ENCODE assay signal across 12 cellular contexts in genomic region chr17:82314721-82315605, GRCh38. TPM values are rescaled to one million over a fixed set of nuclear protein-coding genes. Genes with fewer than 3 reads are reported as not detected.
DNase-seq lines count a peak whose midpoint lies in the region; ATAC-seq and TF ChIP-seq lines count a peak whose summit lies in the region.
"Had no signal": no experiment of that assay in that cellular context is flagged by ENCODE, and none has a peak within 500 bp of the region (broad histone marks: within the 10 kb centered on the region; RNA-seq: fewer than 3 reads in every experiment).

No MANE protein-coding gene starts in this region.

- no peak overlapping the region for H3K4me3 Mint-ChIP-seq in activated CD4-positive, alpha-beta memory T cell treated with anti-CD3 and anti-CD28 coated beads for 36 hours
- no peak overlapping the region for H3K4me3 Mint-ChIP-seq in memory B cell
- no peak overlapping the region for H3K4me3 Mint-ChIP-seq in HFFc6

- no peaks in the 10 kb centered on the region for H3K9me3 Mint-ChIP-seq in activated CD4-positive, alpha-beta memory T cell treated with anti-CD3 and anti-CD28 coated beads for 36 hours
- H3K9me3 Mint-ChIP-seq in memory B cell (no peaks in the 10 kb centered on the region), HFFc6 (no peaks in the 10 kb centered on the region)

- no peaks in the 10 kb centered on the region for H3K36me3 ChIP-seq in BLaER1 treated with 17β-estradiol and CSF1 and Interleukin-3, amounts not matched to agents 10 nM and 100 nM
- peaks cover 37% of the 10 kb centered on the region for H3K36me3 ChIP-seq in DND-41 (ENCODE audit: insufficient read depth, low read length)

- DNase-seq in DND-41 = no peak
- no peak for DNase-seq in activated CD4-positive, alpha-beta memory T cell treated with anti-CD3 and anti-CD28 coated beads for 36 hours
- DNase-seq in memory B cell (ENCODE audit: low spot score in 2 of 2) = no peak
- no peak for DNase-seq in NCI-H2081 treated with DMSO at 0.1 percent for 48 hours (lab: John Stamatoyannopoulos, UW)
- DNase-seq in lower leg skin (ENCODE audit: low spot score in 2 of 2) = no peak
- DNase-seq in HFFc6 = no peak
- DNase-seq: cerebellar nuclear complex, islet precursor cell, NCI-H1048, NCI-H2227 treated with DMSO at 0.1 percent for 48 hours had no signal

- peaks cover 0 to 39% (median 0%) of the 10 kb centered on the region in 11 experiments; a peak in 4 of 22 replicates for H4K20me1 ChIP-seq in BLaER1 treated with 17β-estradiol and CSF1 and Interleukin-3, amounts not matched to agents 10 nM and 100 nM
- H4K20me1 ChIP-seq in DND-41 (ENCODE audit: insufficient read depth, low read length) = peaks cover 8% of the 10 kb centered on the region; the same call in 1 of the 2 replicates

- peak overlapping the region; percentile 64 to 82 (median 74) for H3K4me2 ChIP-seq in BLaER1 treated with 17β-estradiol and CSF1 and Interleukin-3, amounts not matched to agents 10 nM and 100 nM
- H3K4me2 ChIP-seq in DND-41 (ENCODE audit: insufficient read depth, low read length) = peak overlapping the region; percentile 84

- no peaks in the 10 kb centered on the region for H3K27me3 Mint-ChIP-seq in activated CD4-positive, alpha-beta memory T cell treated with anti-CD3 and anti-CD28 coated beads for 36 hours
- H3K27me3 Mint-ChIP-seq in memory B cell (peaks cover 22% of the 10 kb centered on the region), HFFc6 (ENCODE audit: insufficient read depth) (peaks cover 6% of the 10 kb centered on the region)

- H3K9me3 ChIP-seq in BLaER1 treated with 17β-estradiol and CSF1 and Interleukin-3, amounts not matched to agents 10 nM and 100 nM (replicated peaks in 1 of 11) = peaks cover 0 to 21% (median 15%) of the 10 kb centered on the region in 11 experiments; a peak in 14 of 22 replicates
- no peaks in the 10 kb centered on the region for H3K9me3 ChIP-seq in DND-41 (ENCODE audit: insufficient read depth, low read length, severe bottlenecking)

- H3K4me3 ChIP-seq in BLaER1 treated with 17β-estradiol and CSF1 and Interleukin-3, amounts not matched to agents 10 nM and 100 nM = no peak overlapping the region; a peak in 1 of 20 replicates
- peak overlapping the region; percentile 51 to 87; a peak in 3 of 4 replicates for H3K4me3 ChIP-seq in DND-41 (ENCODE audit: low read depth in 1 of 2, low read length in 2 of 2)
- no peak overlapping the region for H3K4me3 ChIP-seq in lower leg skin (ENCODE audit: low read depth, poor library complexity, severe bottlenecking)

- WGBS in lower leg skin, 2 donors = 37 to 45% methylated on average over 32 of the region's 32 CpGs

- TF ChIP-seq CTCF in DND-41 (IDR thresholded peaks at IDR 0.05; ENCODE audit: borderline replicate concordance, extremely low read depth, low read length, poor library complexity, severe bottlenecking) = no peak
- no peak for TF ChIP-seq CTCF in lower leg skin (IDR thresholded peaks at IDR 0.05)
- no peak for TF ChIP-seq CTCF in HFFc6 (IDR thresholded peaks at IDR 0.05)

- H3K27ac Mint-ChIP-seq in activated CD4-positive, alpha-beta memory T cell treated with anti-CD3 and anti-CD28 coated beads for 36 hours = peak overlapping the region; percentile 92
- H3K27ac Mint-ChIP-seq in memory B cell (no peak overlapping the region), HFFc6 (no peak overlapping the region)

- TF ChIP-seq POLR2A in lower leg skin (IDR thresholded peaks at IDR 0.05) = no peak

- CTCF ChIA-PET in activated CD4-positive, alpha-beta memory T cell treated with anti-CD3 and anti-CD28 coated beads for 36 hours (lab: Charles Lee) = no interaction called here

- peaks cover 23 to 42% (median 37%) of the 10 kb centered on the region in 11 experiments for H3K27me3 ChIP-seq in BLaER1 treated with 17β-estradiol and CSF1 and Interleukin-3, amounts not matched to agents 10 nM and 100 nM
- no peaks in the 10 kb centered on the region for H3K27me3 ChIP-seq in DND-41 (ENCODE audit: insufficient read depth, low read length, poor library complexity)

- H3K27ac ChIP-seq in BLaER1 treated with 17β-estradiol and CSF1 and Interleukin-3, amounts not matched to agents 10 nM and 100 nM = no peak overlapping the region
- peak overlapping the region; percentile 84 for H3K27ac ChIP-seq in DND-41 (ENCODE audit: low read length)

- ATAC-seq in DND-41 (ENCODE audit: insufficient read depth, low read depth) = no peak
- peak; percentile 51 for ATAC-seq in memory B cell (ENCODE audit: low read depth)
- no peak for ATAC-seq in GM19463 (IDR thresholded peaks at IDR 0.05; ENCODE audit: unreplicated experiment)

- peaks cover 19% of the 10 kb centered on the region for H3K4me1 Mint-ChIP-seq in activated CD4-positive, alpha-beta memory T cell treated with anti-CD3 and anti-CD28 coated beads for 36 hours (ENCODE audit: low read depth)
- H3K4me1 Mint-ChIP-seq in memory B cell (peaks cover 10% of the 10 kb centered on the region), HFFc6 (ENCODE audit: low read depth) (no peaks in the 10 kb centered on the region)

- peaks cover 32% of the 10 kb centered on the region for H3K36me3 Mint-ChIP-seq in activated CD4-positive, alpha-beta memory T cell treated with anti-CD3 and anti-CD28 coated beads for 36 hours
- H3K36me3 Mint-ChIP-seq in memory B cell = no peaks in the 10 kb centered on the region
- no peaks in the 10 kb centered on the region for H3K36me3 Mint-ChIP-seq in HFFc6 (ENCODE audit: low read depth)

- intact Hi-C loops in activated CD4-positive, alpha-beta memory T cell treated with anti-CD3 and anti-CD28 coated beads for 36 hours (cut with micrococcal nuclease) = no loop called here
- intact Hi-C loops in lower leg skin (cut with DNase I; ENCODE audit: low total_unique reads) = loop anchor here (10.0 kb wide), 1 partner anchor 80 kb away; no protein-coding TSS in a partner anchor

- POLR2A ChIA-PET in activated CD4-positive, alpha-beta memory T cell treated with anti-CD3 and anti-CD28 coated beads for 36 hours (lab: Charles Lee) = interaction anchor here (1.3 to 3.0 kb wide), 2 partner anchors 17 to 22 kb away, joined by 5 to 18 read pairs; no protein-coding TSS in a partner anchor

- H3K9ac ChIP-seq in BLaER1 treated with 17β-estradiol and CSF1 and Interleukin-3, amounts not matched to agents 10 nM and 100 nM = peak overlapping the region in 3 of 11 experiments; percentile 11 to 23 (median 17); a peak in 2 of 22 replicates
- peak overlapping the region; percentile 82 for H3K9ac ChIP-seq in DND-41 (ENCODE audit: low read depth, low read length)

- H2AFZ ChIP-seq in DND-41 (ENCODE audit: low read depth, low read length) = no peak overlapping the region

- peaks cover 21 to 38% (median 34%) of the 10 kb centered on the region in 10 experiments; a peak in 19 of 20 replicates for H3K4me1 ChIP-seq in BLaER1 treated with 17β-estradiol and CSF1 and Interleukin-3, amounts not matched to agents 10 nM and 100 nM
- peaks cover 38% of the 10 kb centered on the region for H3K4me1 ChIP-seq in DND-41 (ENCODE audit: insufficient read depth, low read length)

- H3K79me2 ChIP-seq in DND-41 (ENCODE audit: insufficient read depth, low read length) = peaks cover 34% of the 10 kb centered on the region

RNA-seq across cellular contexts. Expression of gene CD7, which starts 2.4 kb away (rescaled TPM):
- 100 to 1,000 TPM; 570 to 574 TPM for total RNA-seq in activated CD4-positive, alpha-beta memory T cell treated with anti-CD3 and anti-CD28 coated beads for 36 hours
- under 1 TPM in 2 of 4 donors, not detected in 2; 0.45 to 0.99 TPM for total RNA-seq in lower leg skin
- total RNA-seq in HFFc6 (2021; fragmentation: NEBNext Ultra II Directional; extraction: Animal tissue kit (Norgen Biotek cat#: 25700)) = under 1 TPM in 1 of 6 experiments, not detected in 5; 0.20 TPM

RNA-seq across cellular contexts. Expression of gene SECTM1, which starts 18.6 kb away (rescaled TPM):
- total RNA-seq in activated CD4-positive, alpha-beta memory T cell treated with anti-CD3 and anti-CD28 coated beads for 36 hours = 10 to 100 TPM; 12.2 to 12.7 TPM
- 10 to 100 TPM; 12.4 to 16.3 (median 14.5) TPM for total RNA-seq in lower leg skin
- 1 to 10 TPM; 1.7 to 3.9 (median 2.8) TPM for total RNA-seq in HFFc6 (2021; fragmentation: NEBNext Ultra II Directional; extraction: Animal tissue kit (Norgen Biotek cat#: 25700))

RNA-seq across cellular contexts. Expression of gene CSNK1D, which starts 41.5 kb away (rescaled TPM):
- 100 to 1,000 TPM; 110 to 111 TPM for total RNA-seq in activated CD4-positive, alpha-beta memory T cell treated with anti-CD3 and anti-CD28 coated beads for 36 hours
- total RNA-seq in lower leg skin = 10 to 100 TPM; 46.0 to 88.4 (median 56.4) TPM
- total RNA-seq in HFFc6 (2021; fragmentation: NEBNext Ultra II Directional; extraction: Animal tissue kit (Norgen Biotek cat#: 25700)) = 100 to 1,000 TPM; 116 to 128 (median 118) TPM

RNA-seq across cellular contexts. Expression of gene TEX19, which starts 44.1 kb away (rescaled TPM):
- not detected for total RNA-seq in activated CD4-positive, alpha-beta memory T cell treated with anti-CD3 and anti-CD28 coated beads for 36 hours
- total RNA-seq in lower leg skin = not detected
- under 1 TPM in 2 of 6 experiments, not detected in 4; 0.10 to 0.14 TPM for total RNA-seq in HFFc6 (2021; fragmentation: NEBNext Ultra II Directional; extraction: Animal tissue kit (Norgen Biotek cat#: 25700))

RNA-seq across cellular contexts. Expression of gene UTS2R, which starts 56.6 kb away (rescaled TPM):
- total RNA-seq in activated CD4-positive, alpha-beta memory T cell treated with anti-CD3 and anti-CD28 coated beads for 36 hours = not detected
- not detected for total RNA-seq in lower leg skin
- total RNA-seq in HFFc6 (2021; fragmentation: NEBNext Ultra II Directional; extraction: Animal tissue kit (Norgen Biotek cat#: 25700)) = not detected

Comparison
In these comparisons a context has a peak if more than half of its experiments do, and no peak if none do; other contexts are left out.
1. H3K4me3 ChIP-seq: peak in DND-41 (2 of 2); none in BLaER1 treated with 17β-estradiol and CSF1 and Interleukin-3, amounts not matched to agents 10 nM and 100 nM (0 of 10) and lower leg skin (single experiment).
2. RNA of gene CD7, which starts 2.4 kb away (total RNA-seq): 570 to 574 TPM in activated CD4-positive, alpha-beta memory T cell treated with anti-CD3 and anti-CD28 coated beads for 36 hours; 0.45 to 0.99 TPM in lower leg skin and 0.20 TPM in HFFc6; every median in the first group is over 100 times any median in the second.